ENCODE assay signal across 8 cellular contexts in the genomic region with DNA sequence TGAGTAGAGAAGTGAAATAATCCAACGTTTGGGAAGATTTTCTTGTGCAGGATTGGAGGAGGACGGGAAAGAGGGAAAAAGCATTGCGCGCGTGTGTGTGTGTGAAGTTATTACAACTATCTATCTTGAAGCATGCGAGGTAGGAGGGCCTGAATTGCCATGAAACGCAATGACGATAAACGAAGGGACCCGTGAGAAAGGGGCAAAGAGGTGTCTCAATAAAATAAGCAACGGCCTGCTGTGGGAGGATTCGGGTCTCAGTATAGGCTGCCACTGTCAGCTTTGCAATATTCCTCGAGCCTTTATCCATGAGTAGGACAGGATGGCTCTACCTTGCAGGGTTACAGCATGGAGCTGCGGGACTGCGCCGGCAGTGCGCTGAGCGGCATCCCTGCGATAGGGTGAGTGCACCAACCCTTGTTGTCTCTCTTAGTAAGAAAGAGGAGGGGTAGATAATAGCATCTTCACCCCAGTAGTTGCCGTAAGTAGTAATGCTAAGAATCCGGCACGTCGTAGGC. TPM values are rescaled to one million over a fixed set of nuclear protein-coding genes. Genes with fewer than 3 reads are reported as not detected.
DNase-seq lines count a peak whose midpoint lies in the region; ATAC-seq and TF ChIP-seq lines count a peak whose summit lies in the region.

No MANE protein-coding gene starts in this region.

- intact Hi-C loops in left ventricle myocardium superior (cut with micrococcal nuclease), result no loop called here

- peak overlapping the region; percentile 96 for H3K4me3 ChIP-seq in smooth muscle cell

- CTCF ChIA-PET in activated CD4-positive, alpha-beta memory T cell treated with anti-CD3 and anti-CD28 coated beads, Interleukin-2, amount 10 ng/mL, durations not matched to agents 7 days and 5 days (lab: Charles Lee), result interaction anchor here (1.0 to 6.2 kb wide), 5 partner anchors 29 to 195 kb away, joined by 3 to 54 read pairs (median 16); partner anchors contain the start of gene JAK2

- H3K27ac Mint-ChIP-seq in activated T-cell treated with anti-CD3 and anti-CD28 coated beads, Interleukin-2, amount 50 U/mL, for 24 hours, result peak overlapping the region; percentile 85
- H3K27ac Mint-ChIP-seq in activated CD4-positive, alpha-beta memory T cell treated with anti-CD3 and anti-CD28 coated beads, Interleukin-2, amount 10 ng/mL, durations not matched to agents 7 days and 5 days, result peak overlapping the region; percentile 53

- peaks cover 39% of the 10 kb centered on the region for H3K36me3 Mint-ChIP-seq in activated T-cell treated with anti-CD3 and anti-CD28 coated beads, Interleukin-2, amount 50 U/mL, for 24 hours (ENCODE audit: low read depth)
- peaks cover 4% of the 10 kb centered on the region for H3K36me3 Mint-ChIP-seq in activated CD4-positive, alpha-beta memory T cell treated with anti-CD3 and anti-CD28 coated beads, Interleukin-2, amount 10 ng/mL, durations not matched to agents 7 days and 5 days (ENCODE audit: low read depth)

- no peak for TF ChIP-seq CTCF in smooth muscle cell (IDR thresholded peaks at IDR 0.05; ENCODE audit: borderline replicate concordance, insufficient read depth, poor library complexity, severe bottlenecking)

- peaks cover 7% of the 10 kb centered on the region for H3K4me1 ChIP-seq in smooth muscle cell (ENCODE audit: low read depth)

- H3K79me2 ChIP-seq in smooth muscle cell (ENCODE audit: low read depth), result peaks cover 33% of the 10 kb centered on the region

- peaks cover 4% of the 10 kb centered on the region for H3K9me3 Mint-ChIP-seq in activated T-cell treated with anti-CD3 and anti-CD28 coated beads, Interleukin-2, amount 50 U/mL, for 24 hours
- H3K9me3 Mint-ChIP-seq in activated CD4-positive, alpha-beta memory T cell treated with anti-CD3 and anti-CD28 coated beads, Interleukin-2, amount 10 ng/mL, durations not matched to agents 7 days and 5 days, result no peaks in the 10 kb centered on the region

- peak overlapping the region; percentile 83 for H3K4me2 ChIP-seq in smooth muscle cell

- H3K9me3 ChIP-seq in smooth muscle cell (replicated peaks; ENCODE audit: low read depth), result no peaks in the 10 kb centered on the region

- H3K27me3 Mint-ChIP-seq in activated T-cell treated with anti-CD3 and anti-CD28 coated beads, Interleukin-2, amount 50 U/mL, for 24 hours, result no peaks in the 10 kb centered on the region
- H3K27me3 Mint-ChIP-seq in activated CD4-positive, alpha-beta memory T cell treated with anti-CD3 and anti-CD28 coated beads, Interleukin-2, amount 10 ng/mL, durations not matched to agents 7 days and 5 days, result no peaks in the 10 kb centered on the region

- H3K36me3 ChIP-seq in smooth muscle cell (ENCODE audit: low read depth), result no peaks in the 10 kb centered on the region

- H3K4me1 Mint-ChIP-seq in activated T-cell treated with anti-CD3 and anti-CD28 coated beads, Interleukin-2, amount 50 U/mL, for 24 hours (ENCODE audit: low read depth), result peaks cover 59% of the 10 kb centered on the region
- H3K4me1 Mint-ChIP-seq in activated CD4-positive, alpha-beta memory T cell treated with anti-CD3 and anti-CD28 coated beads, Interleukin-2, amount 10 ng/mL, durations not matched to agents 7 days and 5 days, result peaks cover 42% of the 10 kb centered on the region

- POLR2A ChIA-PET in activated CD4-positive, alpha-beta memory T cell treated with anti-CD3 and anti-CD28 coated beads, Interleukin-2, amount 10 ng/mL, durations not matched to agents 7 days and 5 days (lab: Charles Lee), result interaction anchor here (0.7 to 4.0 kb wide), 27 partner anchors 13 to 1265 kb away, joined by 3 to 27 read pairs (median 5); partner anchors contain the start of genes AK3, CD274, JAK2 and PLGRKT

- no peaks in the 10 kb centered on the region for H3K27me3 ChIP-seq in smooth muscle cell (ENCODE audit: low read depth)

- H3K4me3 Mint-ChIP-seq in activated T-cell treated with anti-CD3 and anti-CD28 coated beads, Interleukin-2, amount 50 U/mL, for 24 hours, result peak overlapping the region; percentile 98
- peak overlapping the region; percentile 94 for H3K4me3 Mint-ChIP-seq in activated CD4-positive, alpha-beta memory T cell treated with anti-CD3 and anti-CD28 coated beads, Interleukin-2, amount 10 ng/mL, durations not matched to agents 7 days and 5 days

- H3F3A ChIP-seq in smooth muscle cell (ENCODE audit: low read depth), result no peaks in the 10 kb centered on the region

- H3K9ac ChIP-seq in smooth muscle cell (ENCODE audit: low read depth), result no peak overlapping the region

- no peaks in the 10 kb centered on the region for H4K20me1 ChIP-seq in smooth muscle cell (ENCODE audit: low read depth)

- no peak overlapping the region for H3K27ac ChIP-seq in smooth muscle cell (ENCODE audit: low read depth)

- DNase-seq in activated T-cell treated with anti-CD3 and anti-CD28 coated beads, Interleukin-2, amount 50 U/mL, for 24 hours, result no peak
- DNase-seq in activated T-cell treated with anti-CD3 and anti-CD28 coated beads, Interleukin-2, amount 50 U/mL, for 1 hour, result no peak
- DNase-seq in activated CD4-positive, alpha-beta memory T cell treated with anti-CD3 and anti-CD28 coated beads, Interleukin-2, amount 10 ng/mL, durations not matched to agents 7 days and 5 days, result no peak
- no peak for DNase-seq in left ventricle myocardium superior
- DNase-seq in smooth muscle cell (lab: John Stamatoyannopoulos, UW; ENCODE audit: unreplicated experiment), result no peak
- DNase-seq in NCI-H524 treated with DMSO at 0.1 percent for 48 hours (lab: John Stamatoyannopoulos, UW), result no peak
- DNase-seq in NCI-H187 treated with DMSO at 0.1 percent for 48 hours (lab: John Stamatoyannopoulos, UW), result no peak

- WGBS in smooth muscle cell (ENCODE audit: low lambda C conversion rate), result 5% methylated on average over 23 of the region's 23 CpGs

- H2AFZ ChIP-seq in smooth muscle cell (ENCODE audit: low read depth), result peak overlapping the region; percentile 94

- ATAC-seq in HG03159 (IDR thresholded peaks at IDR 0.05; ENCODE audit: unreplicated experiment) (peak; percentile 41), left ventricle myocardium superior (peak; percentile 40)

RNA-seq across cellular contexts. Expression of gene RCL1, which starts 0.6 kb away (rescaled TPM):
- total RNA-seq in activated CD4-positive, alpha-beta memory T cell treated with anti-CD3 and anti-CD28 coated beads, Interleukin-2, amount 10 ng/mL, durations not matched to agents 7 days and 5 days, result 10 to 100 TPM; 11.5 to 12.3 TPM
- total RNA-seq in left ventricle myocardium superior (4.7 TPM), smooth muscle cell (7.9 and 11.1 TPM in 2 replicates)
- polyA plus RNA-seq in smooth muscle cell, result 5.8 and 7.9 TPM in 2 replicates

RNA-seq across cellular contexts. Expression of gene AK3, which starts 51.1 kb away (rescaled TPM):
- 10 to 100 TPM; 34.0 to 34.6 TPM for total RNA-seq in activated CD4-positive, alpha-beta memory T cell treated with anti-CD3 and anti-CD28 coated beads, Interleukin-2, amount 10 ng/mL, durations not matched to agents 7 days and 5 days
- total RNA-seq in left ventricle myocardium superior (219 TPM), smooth muscle cell (49.0 and 49.3 TPM in 2 replicates)
- 28.7 and 35.0 TPM in 2 replicates for polyA plus RNA-seq in smooth muscle cell
